ENCODE assay signal across 8 cellular contexts in the genomic region with DNA sequence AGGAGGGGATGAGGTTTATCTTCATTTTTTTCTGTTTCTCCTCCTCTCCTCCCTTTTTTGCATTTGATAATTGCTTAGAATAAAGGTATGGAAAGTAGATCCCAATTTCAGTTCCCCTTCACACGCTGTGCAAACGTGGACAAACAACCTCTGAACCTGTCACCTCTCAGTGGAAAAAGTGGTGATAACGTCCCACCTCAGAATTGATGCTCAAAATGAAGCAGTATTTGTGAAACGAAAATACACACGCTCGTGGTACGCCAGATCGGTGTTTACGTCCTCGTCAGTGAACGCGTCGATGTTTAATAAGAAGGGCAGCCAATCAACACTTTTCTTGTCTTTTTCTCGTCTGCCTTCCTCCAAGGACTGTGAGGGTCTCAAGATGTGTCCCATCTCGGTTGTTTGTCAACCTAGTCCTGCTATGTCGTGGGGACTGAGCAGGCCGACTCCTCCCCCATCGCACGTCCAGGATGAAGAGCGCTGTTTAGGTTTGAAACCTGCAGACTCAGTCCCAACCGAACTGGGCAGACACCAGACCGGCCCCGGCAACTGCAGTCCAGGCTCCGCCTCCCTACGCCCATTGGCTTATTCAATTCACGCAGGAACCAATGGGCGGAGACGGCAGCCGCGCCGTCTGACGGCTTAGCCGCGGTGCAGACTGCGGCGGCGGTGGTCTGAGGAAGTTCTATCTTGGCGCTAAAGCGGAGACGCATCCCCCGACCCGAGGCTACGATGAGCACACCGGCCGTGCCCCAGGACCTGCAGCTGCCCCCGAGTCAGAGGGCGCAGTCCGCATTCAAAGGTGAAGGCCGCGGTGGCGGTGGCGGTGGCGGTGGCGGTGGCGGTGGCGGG. TPM values are rescaled to one million over a fixed set of nuclear protein-coding genes. Genes with fewer than 3 reads are reported as not detected.
DNase-seq lines count a peak whose midpoint lies in the region; ATAC-seq and TF ChIP-seq lines count a peak whose summit lies in the region.

A gene with protein sequence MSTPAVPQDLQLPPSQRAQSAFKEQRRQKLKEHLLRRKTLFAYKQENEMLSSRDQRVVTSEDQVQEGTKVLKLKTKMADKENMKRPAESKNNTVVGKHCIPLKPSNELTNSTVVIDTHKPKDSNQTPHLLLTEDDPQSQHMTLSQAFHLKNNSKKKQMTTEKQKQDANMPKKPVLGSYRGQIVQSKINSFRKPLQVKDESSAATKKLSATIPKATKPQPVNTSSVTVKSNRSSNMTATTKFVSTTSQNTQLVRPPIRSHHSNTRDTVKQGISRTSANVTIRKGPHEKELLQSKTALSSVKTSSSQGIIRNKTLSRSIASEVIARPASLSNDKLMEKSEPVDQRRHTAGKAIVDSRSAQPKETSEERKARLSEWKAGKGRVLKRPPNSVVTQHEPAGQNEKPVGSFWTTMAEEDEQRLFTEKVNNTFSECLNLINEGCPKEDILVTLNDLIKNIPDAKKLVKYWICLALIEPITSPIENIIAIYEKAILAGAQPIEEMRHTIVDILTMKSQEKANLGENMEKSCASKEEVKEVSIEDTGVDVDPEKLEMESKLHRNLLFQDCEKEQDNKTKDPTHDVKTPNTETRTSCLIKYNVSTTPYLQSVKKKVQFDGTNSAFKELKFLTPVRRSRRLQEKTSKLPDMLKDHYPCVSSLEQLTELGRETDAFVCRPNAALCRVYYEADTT (plus strand): TSS at position 654 of the 852 bp plus-strand sequence. CDS start 79 bp downstream, at position 733.

- H3K36me3 Mint-ChIP-seq in CD14-positive monocyte, result peaks cover 8 to 22% of the 10 kb centered on the region in 2 donors

- TF ChIP-seq CTCF in CD14-positive monocyte (IDR thresholded peaks at IDR 0.05) (no peak), dorsolateral prefrontal cortex (IDR thresholded peaks at IDR 0.05 in 54 of 56, conservative IDR thresholded peaks at IDR 0.05 in 2 of 56; ENCODE audit: low read depth in 1 of 56, partially characterized antibody in 56 of 56) (peak in 23 of 56 donors; percentile 5 to 49 (median 20)), right lobe of liver (IDR thresholded peaks at IDR 0.05) (no peak)

- H3K9me3 ChIP-seq in right lobe of liver, result no peaks in the 10 kb centered on the region

- H3K4me1 ChIP-seq in right lobe of liver, result peaks cover 0 to 14% (median 3%) of the 10 kb centered on the region in 4 donors

- peak within 1 kb of the TSS; percentile 97 to 99 (median 98) for H3K27ac Mint-ChIP-seq in CD14-positive monocyte

- peak; percentile 77 for TF ChIP-seq POLR2A in right lobe of liver (IDR thresholded peaks at IDR 0.05)

- ATAC-seq in GM19397 (IDR thresholded peaks at IDR 0.05; ENCODE audit: unreplicated experiment) (peak; percentile 74), HG03571 (IDR thresholded peaks at IDR 0.05; ENCODE audit: unreplicated experiment) (peak; percentile 74), right lobe of liver (peak; percentile 88 to 93 (median 88))

- intact Hi-C loops in CD14-positive monocyte (cut with micrococcal nuclease), result loop anchor here (5.0 to 10.0 kb wide), 5 partner anchors 110 to 443 kb away; a partner anchor contains a TSS
- intact Hi-C loops in dorsolateral prefrontal cortex (cut with DNase I), result loop anchor here (5.0 to 10.0 kb wide), 3 partner anchors 113 to 443 kb away; a partner anchor contains a TSS
- intact Hi-C loops in right lobe of liver (cut with DNase I), result loop anchor here (5.0 kb wide), 1 partner anchor 113 kb away; no protein-coding TSS in a partner anchor

- H3K36me3 ChIP-seq in right lobe of liver, result no peaks in the 10 kb centered on the region

- peaks cover 28% of the 10 kb centered on the region for H3K4me1 Mint-ChIP-seq in CD14-positive monocyte

- peak; percentile 90 for DNase-seq in CD14-positive monocyte (ENCODE audit: low spot score)
- DNase-seq in NCI-H82 (lab: John Stamatoyannopoulos, UW), result peak; percentile 99
- peak; percentile 94 to 96 for DNase-seq in activated CD4-positive, alpha-beta T cell treated with anti-CD3 and anti-CD28 coated beads, Interleukin-2, amount 50 U/mL, for 48 hours
- DNase-seq in dorsolateral prefrontal cortex, result peak; percentile 82 to 95 (median 94)
- DNase-seq in right lobe of liver, result peak; percentile 95
- peak; percentile 91 to 92 for DNase-seq in stimulated activated CD4-positive, alpha-beta T cell treated with anti-CD3 and anti-CD28 coated beads, Interleukin-4, amount 100 ng/mL, for 4 hours

- no peaks in the 10 kb centered on the region for H3K27me3 Mint-ChIP-seq in CD14-positive monocyte (ENCODE audit: low read depth in 3 of 3)

- H3K4me3 Mint-ChIP-seq in CD14-positive monocyte, result peak within 1 kb of the TSS; percentile 91 to 98

- H3K4me3 ChIP-seq in dorsolateral prefrontal cortex (peak within 1 kb of the TSS; percentile 59 to 94 (median 82)), right lobe of liver (peak within 1 kb of the TSS; percentile 65 to 76 (median 66))

- peak within 1 kb of the TSS in 57 of 59 donors; percentile 23 to 91 (median 77) for H3K27ac ChIP-seq in dorsolateral prefrontal cortex
- H3K27ac ChIP-seq in right lobe of liver, result peak within 1 kb of the TSS; percentile 71 to 84 (median 82)

- no peaks in the 10 kb centered on the region for H3K9me3 Mint-ChIP-seq in CD14-positive monocyte

- 0% methylated on average over 29 of the region's 56 CpGs for WGBS in right lobe of liver (ENCODE audit: insufficient coverage, low coverage, low lambda C conversion rate, missing lambda C conversion rate)

- no peaks in the 10 kb centered on the region for H3K27me3 ChIP-seq in dorsolateral prefrontal cortex
- H3K27me3 ChIP-seq in right lobe of liver, result no peaks in the 10 kb centered on the region

RNA-seq across cellular contexts. Expression of the gene that starts here (rescaled TPM):
- 10 to 100 TPM in 1 of 2 donors, 1 to 10 TPM in 1; 7.8 to 15.7 TPM for polyA plus RNA-seq in CD14-positive monocyte
- total RNA-seq in dorsolateral prefrontal cortex (10 to 100 TPM in 115 of 120 experiments, 1 to 10 TPM in 5; 9.0 to 26.3 (median 15.7) TPM), right lobe of liver (1 to 10 TPM; 2.1 to 7.2 (median 4.3) TPM)

Comparison
In these comparisons a context has a peak if more than half of its experiments do, and no peak if none do; other contexts are left out.
1. Peak in every context shown above with its lines: DNase-seq, ATAC-seq, H3K4me3 ChIP-seq and H3K27ac ChIP-seq.